In the genomic region with DNA sequence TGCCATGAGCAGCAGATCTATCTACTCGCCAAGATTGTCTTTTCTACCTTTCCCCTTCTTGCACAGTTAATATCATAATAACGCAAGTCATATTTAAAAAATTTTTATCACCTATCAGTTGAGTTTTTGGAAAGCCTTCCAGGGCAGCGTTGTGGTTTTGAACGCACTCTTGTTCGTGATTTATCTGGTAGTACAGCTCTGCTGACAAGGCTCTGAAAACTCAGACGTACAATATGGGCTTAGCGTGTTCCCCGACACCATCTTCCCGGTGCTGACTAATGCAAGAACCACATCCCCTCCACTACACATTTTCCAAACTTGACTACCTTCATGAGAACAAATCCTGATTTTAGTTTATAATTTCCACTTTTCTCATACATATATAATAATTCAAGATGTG, we compare ENCODE assay signal across 8 cellular contexts. TPM values are rescaled to one million over a fixed set of nuclear protein-coding genes. Genes with fewer than 3 reads are reported as not detected.
DNase-seq lines count a peak whose midpoint lies in the region; ATAC-seq and TF ChIP-seq lines count a peak whose summit lies in the region.

No MANE protein-coding gene starts in this region.

- ATAC-seq in CD4-positive, alpha-beta T cell (ENCODE audit: poor library complexity), result no peak
- no peak for ATAC-seq in GM19395 (IDR thresholded peaks at IDR 0.05; ENCODE audit: unreplicated experiment)
- ATAC-seq in HG03442 (IDR thresholded peaks at IDR 0.05; ENCODE audit: unreplicated experiment), result no peak

- no peak overlapping the region for H2BK12ac ChIP-seq in trophoblast cell (ENCODE audit: low read length)

- no peak overlapping the region for H2BK120ac ChIP-seq in trophoblast cell (ENCODE audit: insufficient read depth, low read length, poor library complexity)

- peaks cover 23% of the 10 kb centered on the region for H3K27me3 ChIP-seq in CD4-positive, alpha-beta T cell (ENCODE audit: control insufficient read depth, insufficient read depth, low read length)
- H3K27me3 ChIP-seq in trophoblast cell (ENCODE audit: insufficient read depth, low read length), result no peaks in the 10 kb centered on the region

- no peak overlapping the region for H3K23ac ChIP-seq in trophoblast cell (ENCODE audit: low read length)

- H3K4me1 ChIP-seq in trophoblast cell (ENCODE audit: control insufficient read depth in 1 of 2, insufficient read depth in 2 of 2, low read length in 2 of 2), result peaks cover 5 to 6% of the 10 kb centered on the region in 2 experiments

- peak overlapping the region; percentile 82 for H3K27ac Mint-ChIP-seq in CD4-positive, alpha-beta T cell

- no peak overlapping the region for H3K14ac ChIP-seq in trophoblast cell (ENCODE audit: low read length)

- peaks cover 45% of the 10 kb centered on the region for H3K4me1 Mint-ChIP-seq in CD4-positive, alpha-beta T cell (ENCODE audit: low read depth)

- TF ChIP-seq CTCF in CD4-positive, alpha-beta T cell (IDR thresholded peaks at IDR 0.05), result no peak
- TF ChIP-seq CTCF in RWPE1 (conservative IDR thresholded peaks at IDR 0.05; ENCODE audit: low read depth) (no peak), epithelial cell of proximal tubule (conservative IDR thresholded peaks at IDR 0.05; ENCODE audit: low read depth, low read length) (no peak)

- no peaks in the 10 kb centered on the region for H3K9me3 Mint-ChIP-seq in CD4-positive, alpha-beta T cell

- H3K4me3 Mint-ChIP-seq in CD4-positive, alpha-beta T cell, result peak overlapping the region; percentile 90

- H3K27ac ChIP-seq in CD4-positive, alpha-beta T cell (ENCODE audit: low read depth, low read length), result no peak overlapping the region
- H3K27ac ChIP-seq in RWPE1, result peak overlapping the region; percentile 93; the same call in 1 of the 2 replicates
- H3K27ac ChIP-seq in trophoblast cell (ENCODE audit: low read depth, low read length), result no peak overlapping the region

- H3K9me3 ChIP-seq in CD4-positive, alpha-beta T cell (ENCODE audit: control insufficient read depth, low read length), result no peaks in the 10 kb centered on the region
- no peaks in the 10 kb centered on the region for H3K9me3 ChIP-seq in trophoblast cell (ENCODE audit: insufficient read depth, low read depth, low read length)

- DNase-seq in CD4-positive, alpha-beta T cell, result no peak
- DNase-seq in RWPE1 (ENCODE audit: low spot score) (no peak), epithelial cell of proximal tubule (ENCODE audit: low read depth) (no peak), trophoblast cell (peak in 1 of 2 donors; percentile 23), AG08396 (ENCODE audit: low spot score) (no peak)
- no peak for DNase-seq in stimulated activated naive CD4-positive, alpha-beta T cell (lab: John Stamatoyannopoulos, UW)

- CTCF ChIA-PET in CD4-positive, alpha-beta T cell (lab: Charles Lee), result interaction anchor here (1.3 to 2.3 kb wide), 3 partner anchors 8 to 510 kb away, joined by 4 to 19 read pairs (median 13); no protein-coding TSS in a partner anchor
- CTCF ChIA-PET in RWPE1 (lab: Yijun Ruan, JAX), result interaction anchor here (0.7 to 4.8 kb wide), 7 partner anchors 59 to 511 kb away, joined by 3 to 85 read pairs (median 6); no protein-coding TSS in a partner anchor

- no peak overlapping the region for H4K8ac ChIP-seq in trophoblast cell (ENCODE audit: low read depth, low read length)

- WGBS in trophoblast cell (ENCODE audit: extremely low coverage, insufficient coverage, insufficient read length), result no CpG with 5 or more reads among the region's 9 CpGs

- H3K4ac ChIP-seq in trophoblast cell (ENCODE audit: low read depth, low read length), result no peak overlapping the region

- H3K18ac ChIP-seq in trophoblast cell (ENCODE audit: low read length), result no peak overlapping the region

- intact Hi-C loops in CD4-positive, alpha-beta T cell (cut with DNase I, micrococcal nuclease), result loop anchor here (1.0 to 5.0 kb wide), 3 partner anchors 62 to 392 kb away; no protein-coding TSS in a partner anchor

- H3K36me3 Mint-ChIP-seq in CD4-positive, alpha-beta T cell (ENCODE audit: low read depth), result peaks cover 16% of the 10 kb centered on the region

- H3K4me3 ChIP-seq in epithelial cell of proximal tubule (ENCODE audit: low read depth, low read length), result peak overlapping the region; percentile 84
- H3K4me3 ChIP-seq in trophoblast cell (ENCODE audit: low read depth, low read length), result no peak overlapping the region

- peaks cover 17% of the 10 kb centered on the region for H3K79me1 ChIP-seq in trophoblast cell (ENCODE audit: low read length)

- H2AFZ ChIP-seq in trophoblast cell (ENCODE audit: insufficient read depth, low read length, poor library complexity), result no peak overlapping the region

- no peak overlapping the region for H2BK5ac ChIP-seq in trophoblast cell (ENCODE audit: low read depth, low read length, poor library complexity)

- POLR2A ChIA-PET in CD4-positive, alpha-beta T cell (lab: Charles Lee), result interaction anchor here (1.4 kb wide), 1 partner anchor 388 kb away, joined by 7 read pairs; no protein-coding TSS in a partner anchor
- POLR2A ChIA-PET in RWPE1 (lab: Yijun Ruan, JAX; ENCODE audit: low non-redundant PET), result interaction anchor here (0.8 kb wide), 1 partner anchor 64 kb away, joined by 4 read pairs; no protein-coding TSS in a partner anchor

- H3K4me2 ChIP-seq in trophoblast cell (ENCODE audit: low read length), result peak overlapping the region; percentile 100

- H3K9ac ChIP-seq in trophoblast cell (ENCODE audit: low read length), result no peak overlapping the region

- no peaks in the 10 kb centered on the region for H3K36me3 ChIP-seq in trophoblast cell (ENCODE audit: control insufficient read depth in 1 of 2, insufficient read depth in 2 of 2, low read length in 2 of 2)

- peaks cover 18% of the 10 kb centered on the region for H3K79me2 ChIP-seq in trophoblast cell (ENCODE audit: control insufficient read depth, insufficient read depth, low read length, poor library complexity)

- H2AK5ac ChIP-seq in trophoblast cell (ENCODE audit: low read length), result no peak overlapping the region

- H3K27me3 Mint-ChIP-seq in CD4-positive, alpha-beta T cell, result peaks cover 30% of the 10 kb centered on the region

- H4K91ac ChIP-seq in trophoblast cell (ENCODE audit: low read depth, low read length), result no peak overlapping the region

- no peak overlapping the region for H4K12ac ChIP-seq in trophoblast cell (ENCODE audit: low read depth, low read length)

RNA-seq across cellular contexts. Expression of a gene that starts 1.6 kb away (rescaled TPM):
- total RNA-seq in CD4-positive, alpha-beta T cell, result 10 to 100 TPM; 31.0 to 32.4 TPM
- 10.3 and 12.7 TPM in 2 replicates for total RNA-seq in epithelial cell of proximal tubule
- 50.7 and 52.5 TPM in 2 replicates for polyA plus RNA-seq in trophoblast cell (2013)
